Comparison of ENCODE assay signal across 24 cellular contexts in genomic region chr1:244419004-244419403, GRCh38. TPM values are rescaled to one million over a fixed set of nuclear protein-coding genes. Genes with fewer than 3 reads are reported as not detected.
DNase-seq lines count a peak whose midpoint lies in the region; ATAC-seq and TF ChIP-seq lines count a peak whose summit lies in the region.
"Had no signal": no experiment of that assay in that cellular context is flagged by ENCODE, and none has a peak within 500 bp of the region (broad histone marks: within the 10 kb centered on the region; RNA-seq: fewer than 3 reads in every experiment).

No MANE protein-coding gene starts in this region.

- POLR2A ChIA-PET in A673 (lab: Charles Lee; ENCODE audit: low non-redundant PET) (no interaction called here), PC-3 (lab: Charles Lee; ENCODE audit: unreplicated experiment) (no interaction called here)

- H3K27ac ChIP-seq in A673 (ENCODE audit: low read depth, low read length, poor library complexity, severe bottlenecking) (peak overlapping the region; percentile 31), PC-3 (ENCODE audit: low read length) (peak overlapping the region; percentile 71), neutrophil (peak overlapping the region; percentile 36)
- H3K27ac ChIP-seq: KMS-11, PC-9, SJSA1 had no signal

- CTCF ChIA-PET in A673 (lab: Charles Lee): no interaction called here
- CTCF ChIA-PET in PC-3 (lab: Charles Lee): interaction anchor here (0.6 kb wide), 1 partner anchor 712 kb away, joined by 3 read pairs; no protein-coding TSS in a partner anchor

- H3K9me2 ChIP-seq in PC-3 (replicated peaks; ENCODE audit: low read length): no peaks in the 10 kb centered on the region

- H3K27me3 ChIP-seq in A673 (replicated peaks; ENCODE audit: insufficient read depth, low read depth, low read length, poor library complexity) (no peaks in the 10 kb centered on the region), PC-3 (ENCODE audit: low read length) (no peaks in the 10 kb centered on the region), neutrophil (no peaks in the 10 kb centered on the region)
- H3K27me3 ChIP-seq: BE2C, SJSA1 had no signal

- H3K9ac ChIP-seq in PC-3 (ENCODE audit: low read length): peak overlapping the region; percentile 18; the same call in 1 of the 2 replicates
- H3K9ac ChIP-seq: KMS-11 had no signal

- peak; percentile 91 for ATAC-seq in PC-3
- ATAC-seq: GM23338 had no signal

- no peak overlapping the region for H2AFZ ChIP-seq in PC-3 (ENCODE audit: low read length)
- H2AFZ ChIP-seq: GM23338, PC-9 had no signal

- 0 out of 2 replicates have a peak overlapping the region, but pooled peaks have one; percentile 2 for H3K4me2 ChIP-seq in PC-3 (ENCODE audit: low read length)
- H3K4me2 ChIP-seq: GM23338, KMS-11, PC-9 had no signal

- DNase-seq in A673 (ENCODE audit: low spot score) (no peak), PC-3 (peak; percentile 56), amniotic epithelial cell (ENCODE audit: low read depth) (peak; percentile 48), T-helper 9 cell (no peak), NCI-H526 treated with DMSO at 0.1 percent for 48 hours (lab: John Stamatoyannopoulos, UW) (no peak), HCEC 1CT (no peak)
- DNase-seq: BE2C; CD8-positive, alpha-beta memory T cell; DND-41; H9; HFFc6; MM.1S; NCI-H2029; NCI-H446; NCI-H524 treated with DMSO at 0.1 percent for 48 hours; NCI-H82; NK-92 treated with Interleukin-12 subunit alpha and Interleukin-12 subunit beta, amount 100 ng/mL, for 24 hours; PC-9; Right ventricle myocardium superior; RPMI8226 had no signal

- no peak for TF ChIP-seq CTCF in A673 (conservative IDR thresholded peaks at IDR 0.05; ENCODE audit: low read depth, low read length)
- no peak for TF ChIP-seq CTCF in PC-3 (conservative IDR thresholded peaks at IDR 0.05; ENCODE audit: low read depth, low read length)
- TF ChIP-seq CTCF in neutrophil (IDR thresholded peaks at IDR 0.05): no peak

- H3K36me3 ChIP-seq in A673 (ENCODE audit: insufficient read depth, low read length, poor library complexity, severe bottlenecking) (peaks cover 58% of the 10 kb centered on the region), PC-3 (ENCODE audit: low read depth, low read length) (peaks cover 78% of the 10 kb centered on the region), neutrophil (peaks cover 87% of the 10 kb centered on the region)

- H3K79me2 ChIP-seq in PC-3 (ENCODE audit: low read length): no peaks in the 10 kb centered on the region

- H3K4me3 ChIP-seq in A673 (ENCODE audit: low read depth, low read length, poor library complexity, severe bottlenecking) (no peak overlapping the region), PC-3 (ENCODE audit: low read length) (no peak overlapping the region), neutrophil (ENCODE audit: low read depth in 1 of 2, low read length in 1 of 2) (no peak overlapping the region)
- H3K4me3 ChIP-seq: GM23338, PC-9, SJSA1 had no signal

- intact Hi-C loops in A673 (cut with micrococcal nuclease; ENCODE audit: unreplicated experiment) (no loop called here), PC-3 (cut with micrococcal nuclease) (loop anchor here (1.0 kb wide), 1 partner anchor 33 kb away; no protein-coding TSS in a partner anchor)

- no peaks in the 10 kb centered on the region for H3F3A ChIP-seq in PC-3 (ENCODE audit: low read length, unreplicated experiment)

- H3K4me1 ChIP-seq in A673 (ENCODE audit: insufficient read depth, low read length, poor library complexity, severe bottlenecking) (no peaks in the 10 kb centered on the region), PC-3 (ENCODE audit: insufficient read depth, low read length) (peaks cover 10% of the 10 kb centered on the region), neutrophil (ENCODE audit: control insufficient read depth in 1 of 2, insufficient read depth in 1 of 2, low read depth in 1 of 2, low read length in 1 of 2) (no peaks in the 10 kb centered on the region)
- H3K4me1 ChIP-seq: BE2C, SJSA1 had no signal

- no peaks in the 10 kb centered on the region for H4K20me1 ChIP-seq in PC-3 (ENCODE audit: low read length)

- BruUV-seq in A673 (replicated peaks; lab: Mats Ljungman, UMichigan) (no TSS peak), PC-3 (replicated peaks; lab: Mats Ljungman, UMichigan) (no TSS peak)

- no peaks in the 10 kb centered on the region for H3K9me3 ChIP-seq in A673 (ENCODE audit: low read depth, low read length, poor library complexity, severe bottlenecking)
- H3K9me3 ChIP-seq in PC-3 (ENCODE audit: low read length): no peaks in the 10 kb centered on the region
- H3K9me3 ChIP-seq in neutrophil: no peaks in the 10 kb centered on the region
- H3K9me3 ChIP-seq: BE2C, SJSA1 had no signal

RNA-seq across cellular contexts. Expression of gene ADSS2, which starts 32.7 kb away (rescaled TPM):
- 44.2 and 46.7 TPM in 2 replicates for total RNA-seq in A673 (2021)
- total RNA-seq in PC-3 (2014; rRNA removed): 55.0 and 58.2 TPM in 2 replicates

RNA-seq across cellular contexts. Expression of gene CATSPERE, which starts 42.1 kb away (rescaled TPM):
- total RNA-seq in A673 (2021) (0.45 and 0.83 TPM in 2 replicates), PC-3 (2014; rRNA removed) (not detected in 2 replicates)
- total RNA-seq: GM23338 had no signal

Comparison
In these comparisons a context has a peak if more than half of its experiments do, and no peak if none do; other contexts are left out.
1. DNase-seq: peak in PC-3 (single experiment) and amniotic epithelial cell (single experiment); none in A673 (single experiment), T-helper 9 cell (single experiment), NCI-H526 treated with DMSO at 0.1 percent for 48 hours (single experiment) and HCEC 1CT (single experiment).
2. Peak in every context shown above with its lines, with median percentiles within 50 percentile points of each other: H3K27ac ChIP-seq.